ENCODE assay signal across 8 cellular contexts in the genomic region with DNA sequence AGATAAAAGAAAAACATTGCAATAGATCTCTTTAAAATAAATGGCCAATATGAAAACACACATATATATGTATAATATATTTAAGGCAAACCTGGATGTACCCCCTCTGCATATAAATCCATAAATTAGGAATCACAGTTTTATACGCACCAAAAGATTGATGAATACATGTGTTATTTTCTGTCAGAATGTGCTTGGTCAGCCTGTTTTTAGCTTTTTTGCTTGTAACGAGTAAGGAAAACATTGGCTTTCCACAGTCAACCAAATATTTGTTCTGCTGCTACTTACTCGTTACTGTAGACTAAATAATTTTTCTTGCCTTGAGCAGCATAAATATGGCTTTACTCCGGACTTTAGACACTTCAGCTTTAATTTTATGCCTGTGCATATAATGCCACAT.
"Had no signal": no experiment of that assay in that cellular context is flagged by ENCODE, and none has a peak within 500 bp of the region (broad histone marks: within the 10 kb centered on the region; RNA-seq: fewer than 3 reads in every experiment).

No MANE protein-coding gene starts in this region.

- ATAC-seq: HCT116 had no signal

- H3K4me1 ChIP-seq: HAP-1 had no signal

- H3K27ac ChIP-seq: KMS-11 had no signal

- FAIRE-seq: HTR-8/SVneo had no signal

- H3K9me3 ChIP-seq: HAP-1 had no signal

- H3K4me2 ChIP-seq: KMS-11 had no signal

- H3K9ac ChIP-seq: KMS-11 had no signal

- H3K4me3 ChIP-seq: HAP-1 had no signal

- H3K36me3 ChIP-seq: HAP-1 had no signal

- DNase-seq: GOT3, H7, HFFc6, KBM-7 had no signal
